In genomic region chr2:25891672-25892071, GRCh38 we compare ENCODE assay signal across 8 cellular contexts.
"Had no signal": no experiment of that assay in that cellular context is flagged by ENCODE, and none has a peak within 500 bp of the region (broad histone marks: within the 10 kb centered on the region; RNA-seq: fewer than 3 reads in every experiment).

No MANE protein-coding gene starts in this region.

- H3K36me3 ChIP-seq: HAP-1 had no signal

- H3K4me3 ChIP-seq: HAP-1 had no signal

- DNase-seq: GOT3, H7, HFFc6, IMR-90, KBM-7 had no signal

- H3K9me3 ChIP-seq: HAP-1 had no signal

- H3K27ac ChIP-seq: HL-60 had no signal

- H3K27ac Mint-ChIP-seq: HFFc6 had no signal

- H3K9me3 Mint-ChIP-seq: HFFc6 had no signal

- ATAC-seq: HCT116 had no signal

- H3K4me3 Mint-ChIP-seq: HFFc6 had no signal
